1 cellular context compared by ENCODE assay signal in the genomic region with DNA sequence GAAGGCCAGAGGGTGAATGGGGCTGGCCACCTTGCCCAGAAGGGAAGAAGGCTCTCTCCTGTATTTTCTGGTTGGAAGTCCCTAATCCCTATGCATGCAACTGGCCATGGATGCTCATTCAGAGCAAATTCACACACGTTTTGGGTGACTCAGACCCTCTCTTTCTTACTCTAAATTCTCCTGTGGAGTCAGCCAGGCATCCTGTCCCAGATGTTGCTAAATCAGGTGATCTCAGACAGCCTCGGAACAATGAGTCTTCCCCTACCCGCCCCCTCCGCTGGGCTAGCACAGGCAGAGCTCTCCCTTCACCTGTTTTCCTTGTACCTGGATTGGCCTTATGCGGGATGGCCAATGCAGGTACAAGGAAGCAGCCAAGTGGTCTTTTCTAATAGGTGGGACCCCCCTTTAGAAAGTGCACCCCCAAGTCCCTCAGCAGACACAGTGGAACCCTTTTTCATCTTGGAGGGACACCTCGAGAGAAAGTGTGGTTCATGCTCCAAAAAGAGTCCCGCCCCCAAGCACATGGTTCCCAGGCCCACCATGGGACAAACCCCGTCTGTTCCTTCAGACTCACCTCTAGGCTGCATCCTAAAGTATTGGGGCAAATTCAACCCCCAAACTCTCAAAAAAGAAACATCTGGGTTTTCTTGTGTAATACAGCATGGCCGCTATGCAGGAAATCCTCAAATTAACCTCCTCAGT.
TF ChIP-seq lines count a peak whose summit lies in the region.

No MANE protein-coding gene starts in this region.

TF ChIP-seq in H1, 55 proteins besides CTCF, POLR2A, EP300 and RAD21:
- TF ChIP-seq BACH1 (IDR thresholded peaks at IDR 0.05; ENCODE audit: low read length), result no peak
- no peak for TF ChIP-seq RNF2 (IDR thresholded peaks at IDR 0.05; ENCODE audit: borderline replicate concordance, low read depth, low read length, missing control alignments, poor library complexity, severe bottlenecking)
- TF ChIP-seq, protein P1, sequence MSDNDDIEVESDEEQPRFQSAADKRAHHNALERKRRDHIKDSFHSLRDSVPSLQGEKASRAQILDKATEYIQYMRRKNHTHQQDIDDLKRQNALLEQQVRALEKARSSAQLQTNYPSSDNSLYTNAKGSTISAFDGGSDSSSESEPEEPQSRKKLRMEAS (IDR thresholded peaks at IDR 0.05), result peak; percentile 71
- TF ChIP-seq CEBPB (IDR thresholded peaks at IDR 0.05; ENCODE audit: low read depth, low read length), result no peak
- no peak for TF ChIP-seq RBBP5 (IDR thresholded peaks at IDR 0.05; ENCODE audit: borderline replicate concordance, low read depth, low read length)
- TF ChIP-seq, protein P2, sequence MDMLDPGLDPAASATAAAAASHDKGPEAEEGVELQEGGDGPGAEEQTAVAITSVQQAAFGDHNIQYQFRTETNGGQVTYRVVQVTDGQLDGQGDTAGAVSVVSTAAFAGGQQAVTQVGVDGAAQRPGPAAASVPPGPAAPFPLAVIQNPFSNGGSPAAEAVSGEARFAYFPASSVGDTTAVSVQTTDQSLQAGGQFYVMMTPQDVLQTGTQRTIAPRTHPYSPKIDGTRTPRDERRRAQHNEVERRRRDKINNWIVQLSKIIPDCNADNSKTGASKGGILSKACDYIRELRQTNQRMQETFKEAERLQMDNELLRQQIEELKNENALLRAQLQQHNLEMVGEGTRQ (IDR thresholded peaks at IDR 0.05; ENCODE audit: low read length), result no peak
- TF ChIP-seq TAF7 (optimal IDR thresholded peaks at IDR 0.05; ENCODE audit: borderline replicate concordance, low read depth, low read length), result no peak
- TF ChIP-seq, protein P3, sequence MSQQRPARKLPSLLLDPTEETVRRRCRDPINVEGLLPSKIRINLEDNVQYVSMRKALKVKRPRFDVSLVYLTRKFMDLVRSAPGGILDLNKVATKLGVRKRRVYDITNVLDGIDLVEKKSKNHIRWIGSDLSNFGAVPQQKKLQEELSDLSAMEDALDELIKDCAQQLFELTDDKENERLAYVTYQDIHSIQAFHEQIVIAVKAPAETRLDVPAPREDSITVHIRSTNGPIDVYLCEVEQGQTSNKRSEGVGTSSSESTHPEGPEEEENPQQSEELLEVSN (IDR thresholded peaks at IDR 0.05), result peak; percentile 85
- peak; percentile 33; the same call in 1 of the 2 replicates for TF ChIP-seq JUND (IDR thresholded peaks at IDR 0.05; ENCODE audit: low read length)
- TF ChIP-seq KDM1A (IDR thresholded peaks at IDR 0.05; ENCODE audit: borderline replicate concordance, low read length), result no peak
- TF ChIP-seq, protein P4, sequence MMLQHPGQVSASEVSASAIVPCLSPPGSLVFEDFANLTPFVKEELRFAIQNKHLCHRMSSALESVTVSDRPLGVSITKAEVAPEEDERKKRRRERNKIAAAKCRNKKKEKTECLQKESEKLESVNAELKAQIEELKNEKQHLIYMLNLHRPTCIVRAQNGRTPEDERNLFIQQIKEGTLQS (IDR thresholded peaks at IDR 0.05; ENCODE audit: insufficient read depth, low read depth, low read length), result no peak
